9 cellular contexts compared by ENCODE assay signal in genomic region chr12:109951751-109952150, GRCh38. TPM values are rescaled to one million over a fixed set of nuclear protein-coding genes. Genes with fewer than 3 reads are reported as not detected.
DNase-seq lines count a peak whose midpoint lies in the region; ATAC-seq and TF ChIP-seq lines count a peak whose summit lies in the region.
"Had no signal": no experiment of that assay in that cellular context is flagged by ENCODE, and none has a peak within 500 bp of the region (broad histone marks: within the 10 kb centered on the region; RNA-seq: fewer than 3 reads in every experiment).

No MANE protein-coding gene starts in this region.

- intact Hi-C loops in PC-3 (cut with micrococcal nuclease), result no loop called here
- intact Hi-C loops in esophagus muscularis mucosa (cut with DNase I), result loop anchor here (5.0 kb wide), 1 partner anchor 46 kb away; the partner anchor contains the start of genes ANKRD13A and GIT2

- CTCF ChIA-PET in PC-3 (lab: Charles Lee), result no interaction called here

- H3K9me3 ChIP-seq in PC-3 (ENCODE audit: low read length) (no peaks in the 10 kb centered on the region), esophagus muscularis mucosa (no peaks in the 10 kb centered on the region)

- no peak for TF ChIP-seq EP300 in esophagus muscularis mucosa (IDR thresholded peaks at IDR 0.05)

- H3K36me3 ChIP-seq in PC-3 (ENCODE audit: low read depth, low read length) (peaks cover 26% of the 10 kb centered on the region), esophagus muscularis mucosa (peaks cover 14 to 87% (median 59%) of the 10 kb centered on the region in 4 donors)

- 0 out of 2 replicates have a peak overlapping the region, but pooled peaks have one; percentile 6 for H3K9ac ChIP-seq in PC-3 (ENCODE audit: low read length)

- 51% methylated on average over 7 of the region's 7 CpGs for WGBS in esophagus muscularis mucosa

- H3K27ac ChIP-seq in PC-3 (ENCODE audit: low read length) (peak overlapping the region; percentile 66), esophagus muscularis mucosa (replicated peaks in 1 of 4) (peak overlapping the region; percentile 71 to 81 (median 73))

- no peak overlapping the region for H2AFZ ChIP-seq in PC-3 (ENCODE audit: low read length)

- peak overlapping the region; percentile 55 for H3K4me2 ChIP-seq in PC-3 (ENCODE audit: low read length)

- H3K9me2 ChIP-seq in PC-3 (replicated peaks; ENCODE audit: low read length), result no peaks in the 10 kb centered on the region

- peak overlapping the region; percentile 8; the same call in 1 of the 2 replicates for H3K4me3 ChIP-seq in PC-3 (ENCODE audit: low read length)
- no peak overlapping the region for H3K4me3 ChIP-seq in esophagus muscularis mucosa

- H3K27me3 ChIP-seq in PC-3 (ENCODE audit: low read length) (no peaks in the 10 kb centered on the region), esophagus muscularis mucosa (no peaks in the 10 kb centered on the region)

- TF ChIP-seq CTCF in PC-3 (conservative IDR thresholded peaks at IDR 0.05; ENCODE audit: low read depth, low read length) (no peak), esophagus muscularis mucosa (IDR thresholded peaks at IDR 0.05) (no peak)

- H3K79me2 ChIP-seq in PC-3 (ENCODE audit: low read length), result no peaks in the 10 kb centered on the region

- BruUV-seq in PC-3 (replicated peaks; lab: Mats Ljungman, UMichigan), result no TSS peak

- H3K4me1 ChIP-seq in PC-3 (ENCODE audit: insufficient read depth, low read length) (peaks cover 24% of the 10 kb centered on the region), esophagus muscularis mucosa (peaks cover 45 to 63% (median 62%) of the 10 kb centered on the region in 4 donors)

- ATAC-seq in PC-3 (peak; percentile 85), HG03469 (IDR thresholded peaks at IDR 0.05; ENCODE audit: unreplicated experiment) (no peak)

- POLR2A ChIA-PET in PC-3 (lab: Charles Lee; ENCODE audit: unreplicated experiment), result no interaction called here

- H3F3A ChIP-seq in PC-3 (ENCODE audit: low read length, unreplicated experiment), result no peaks in the 10 kb centered on the region

- DNase-seq in COLO668 (lab: John Stamatoyannopoulos, UW; ENCODE audit: unreplicated experiment) (peak; percentile 34), PC-3 (peak; percentile 84), esophagus muscularis mucosa (ENCODE audit: extremely low spot score) (no peak), non-pigmented ciliary epithelial cell (ENCODE audit: low read depth) (peak; percentile 90), DMS114 treated with DMSO at 0.1 percent for 48 hours (lab: John Stamatoyannopoulos, UW; ENCODE audit: unreplicated experiment) (no peak)
- no peak for DNase-seq in NK-92 treated with Interleukin-12 subunit alpha and Interleukin-12 subunit beta, amount 100 ng/mL, for 24 hours (lab: John Stamatoyannopoulos, UW)
- DNase-seq in stimulated activated CD4-positive, alpha-beta T cell treated with anti-CD3 and anti-CD28 coated beads, Interleukin-12 subunit alpha, Interleukin-12 subunit beta, amount 100 ng/mL, for 4 hours, result no peak
- DNase-seq: KBM-7 had no signal

- TF ChIP-seq POLR2A in esophagus muscularis mucosa (IDR thresholded peaks at IDR 0.05; ENCODE audit: low read depth), result no peak

- H4K20me1 ChIP-seq in PC-3 (ENCODE audit: low read length), result no peaks in the 10 kb centered on the region

RNA-seq across cellular contexts. Expression of gene GIT2, which starts 44.4 kb away (rescaled TPM):
- total RNA-seq in PC-3 (2014; rRNA removed) (24.6 and 26.8 TPM in 2 replicates), esophagus muscularis mucosa (10 to 100 TPM; 28.7 to 46.5 (median 36.2) TPM)

RNA-seq across cellular contexts. Expression of gene ANKRD13A, which starts 47.5 kb away (rescaled TPM):
- total RNA-seq in PC-3 (2014; rRNA removed), result 117 and 118 TPM in 2 replicates
- total RNA-seq in esophagus muscularis mucosa, result 100 to 1,000 TPM in 2 of 4 donors, 10 to 100 TPM in 2; 91.3 to 165 (median 124) TPM

RNA-seq across cellular contexts. Expression of gene TCHP, which starts 51.7 kb away (rescaled TPM):
- total RNA-seq in PC-3 (2014; rRNA removed) (21.6 and 42.8 TPM in 2 replicates), esophagus muscularis mucosa (10 to 100 TPM; 17.1 to 31.6 (median 21.0) TPM)

Comparison
In these comparisons a context has a peak if more than half of its experiments do, and no peak if none do; other contexts are left out.
1. DNase-seq: peak in COLO668 (single experiment), PC-3 (single experiment) and non-pigmented ciliary epithelial cell (single experiment); none in esophagus muscularis mucosa (single experiment), NK-92 treated with Interleukin-12 subunit alpha and Interleukin-12 subunit beta, amount 100 ng/mL, for 24 hours (single experiment), DMS114 treated with DMSO at 0.1 percent for 48 hours (single experiment) and stimulated activated CD4-positive, alpha-beta T cell treated with anti-CD3 and anti-CD28 coated beads, Interleukin-12 subunit alpha, Interleukin-12 subunit beta, amount 100 ng/mL, for 4 hours (single experiment).